In the genomic region with DNA sequence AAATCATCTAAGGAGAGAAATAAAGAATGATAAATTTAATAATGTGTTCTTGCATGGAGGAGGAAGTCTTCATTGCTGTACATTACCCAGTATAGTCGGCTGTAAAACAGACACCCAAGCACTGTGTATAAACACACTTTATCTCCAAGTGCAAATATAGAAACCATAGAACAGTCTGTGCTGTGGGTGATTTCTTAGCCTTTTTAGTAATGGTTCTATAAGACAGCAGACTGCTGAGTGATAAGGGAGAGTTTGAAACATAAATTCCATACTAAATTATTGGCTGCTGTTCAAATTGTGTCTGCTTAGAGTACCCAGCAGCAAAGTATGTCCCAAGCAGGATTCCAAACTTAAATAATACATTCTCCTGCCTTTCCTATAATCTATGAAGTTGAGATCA, we compare ENCODE assay signal across 1 cellular context.
TF ChIP-seq lines count a peak whose summit lies in the region.

No MANE protein-coding gene starts in this region.

TF ChIP-seq in IMR-90, 13 proteins besides CTCF, POLR2A, EP300 and RAD21:
- TF ChIP-seq, protein P1, sequence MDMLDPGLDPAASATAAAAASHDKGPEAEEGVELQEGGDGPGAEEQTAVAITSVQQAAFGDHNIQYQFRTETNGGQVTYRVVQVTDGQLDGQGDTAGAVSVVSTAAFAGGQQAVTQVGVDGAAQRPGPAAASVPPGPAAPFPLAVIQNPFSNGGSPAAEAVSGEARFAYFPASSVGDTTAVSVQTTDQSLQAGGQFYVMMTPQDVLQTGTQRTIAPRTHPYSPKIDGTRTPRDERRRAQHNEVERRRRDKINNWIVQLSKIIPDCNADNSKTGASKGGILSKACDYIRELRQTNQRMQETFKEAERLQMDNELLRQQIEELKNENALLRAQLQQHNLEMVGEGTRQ (IDR thresholded peaks at IDR 0.05; ENCODE audit: low read depth, low read length) = no peak
- TF ChIP-seq FOS (IDR thresholded peaks at IDR 0.05; ENCODE audit: low read depth, low read length) = no peak
- TF ChIP-seq CHD1 (IDR thresholded peaks at IDR 0.05; ENCODE audit: low read depth, low read length) = no peak
- no peak for TF ChIP-seq RCOR1 (IDR thresholded peaks at IDR 0.05; ENCODE audit: insufficient replicate concordance, low read length)
TF ChIP-seq in IMR-90: peak in this region for 0.
